1 cellular context compared by ENCODE assay signal in the genomic region with DNA sequence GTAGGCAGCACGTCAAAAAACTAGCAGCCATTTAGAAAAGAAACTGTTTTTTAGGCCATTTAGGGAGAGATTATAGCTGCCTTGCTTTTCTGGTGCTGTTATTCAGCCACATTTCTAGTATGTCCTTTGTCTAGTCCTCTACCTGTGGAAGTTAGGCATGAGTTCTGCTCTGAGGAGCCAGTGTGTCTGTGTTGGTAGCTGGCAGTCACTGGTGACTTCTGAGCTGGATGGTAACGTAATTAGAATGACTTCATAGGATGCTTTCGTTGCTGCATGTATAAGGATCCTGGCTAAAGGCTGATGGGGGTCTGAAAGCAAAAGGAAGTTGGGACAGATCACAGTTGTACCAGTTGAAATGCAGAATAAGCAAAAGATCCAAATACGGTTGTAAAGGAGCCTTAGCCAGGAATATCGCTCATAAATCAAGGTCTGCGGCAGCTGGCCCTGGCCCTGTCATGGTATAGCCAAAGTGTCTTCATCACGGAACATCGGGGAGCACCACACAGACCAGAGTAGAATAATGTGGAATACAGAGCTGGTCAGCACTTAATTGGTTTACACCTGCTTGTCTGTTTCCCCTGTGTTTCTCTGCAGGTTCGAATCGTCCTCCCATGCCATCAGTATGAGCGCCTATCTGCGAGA.
TF ChIP-seq lines count a peak whose summit lies in the region.

No MANE protein-coding gene starts in this region.

TF ChIP-seq in HEK293, 187 proteins besides CTCF, POLR2A, EP300 and RAD21 (continued from another document):
- TF ChIP-seq SALL2 (tag by site-specific recombination; IDR thresholded peaks at IDR 0.05; ENCODE audit: borderline replicate concordance) (no peak), ZIC2 (tag by site-specific recombination; IDR thresholded peaks at IDR 0.05) (no peak), OSR2 (tag by site-specific recombination; IDR thresholded peaks at IDR 0.05) (0 out of 2 replicates have a peak, but pooled peaks have one; percentile 15)
